ENCODE assay signal across 12 cellular contexts in genomic region chr18:57776767-57777166, GRCh38. TPM values are rescaled to one million over a fixed set of nuclear protein-coding genes. Genes with fewer than 3 reads are reported as not detected.
A peak's percentile ranks its signal among the peaks of the same experiment; 100 is the strongest.
DNase-seq lines count a peak whose midpoint lies in the region; ATAC-seq and TF ChIP-seq lines count a peak whose summit lies in the region.
"Had no signal": no experiment of that assay in that cellular context is flagged by ENCODE, and none has a peak within 500 bp of the region (broad histone marks: within the 10 kb centered on the region; RNA-seq: fewer than 3 reads in every experiment).

No MANE protein-coding gene starts in this region.

- H3K27me3 ChIP-seq in heart left ventricle, result no peaks in the 10 kb centered on the region
- no peaks in the 10 kb centered on the region for H3K27me3 ChIP-seq in suprapubic skin

- intact Hi-C loops in heart left ventricle (cut with DNase I), result no loop called here

- H3K27ac ChIP-seq in heart left ventricle (peak overlapping the region in 11 of 12 donors; percentile 1 to 72 (median 56)), suprapubic skin (peak overlapping the region; percentile 68)

- peak; percentile 5 for DNase-seq in KBM-7
- peak; percentile 95 for DNase-seq in amniotic epithelial cell (ENCODE audit: low read depth)
- DNase-seq in heart left ventricle, result no peak
- DNase-seq in suprapubic skin (ENCODE audit: low spot score in 2 of 2), result no peak
- DNase-seq in COLO829 (ENCODE audit: low spot score), result no peak
- DNase-seq in NCI-H526 treated with DMSO at 0.1 percent for 48 hours (lab: John Stamatoyannopoulos, UW), result no peak
- DNase-seq in ecto neural progenitor cell (ENCODE audit: low spot score), result no peak
- DNase-seq: activated CD8-positive, alpha-beta T cell treated with anti-CD3 and anti-CD28 coated beads, Interleukin-2, amount 10 ng/mL, durations not matched to agents 7 days and 5 days; activated naive CD4-positive, alpha-beta T cell treated with Interleukin-2 at 50 U/mL for 16 hours; CD8-positive, alpha-beta memory T cell had no signal

- in situ Hi-C loops in KBM-7 (cut with MboI; ENCODE audit: low pct_unique_long_range_greater_than_20kb, low sequenced_read_pairs), result no loop called here

- H3K36me3 ChIP-seq in heart left ventricle, result no peaks in the 10 kb centered on the region
- H3K36me3 ChIP-seq in suprapubic skin, result no peaks in the 10 kb centered on the region

- TF ChIP-seq CTCF in heart left ventricle (IDR thresholded peaks at IDR 0.05) (no peak), suprapubic skin (IDR thresholded peaks at IDR 0.05) (no peak)

- H3K4me3 ChIP-seq in heart left ventricle (no peak overlapping the region), suprapubic skin (no peak overlapping the region)
- H3K4me3 ChIP-seq: smooth muscle cell had no signal

- TF ChIP-seq POLR2A in heart left ventricle (IDR thresholded peaks at IDR 0.05), result no peak
- no peak for TF ChIP-seq POLR2A in suprapubic skin (IDR thresholded peaks at IDR 0.05)

- H3K4me1 ChIP-seq in heart left ventricle, result peaks cover 0 to 79% (median 52%) of the 10 kb centered on the region in 12 donors
- H3K4me1 ChIP-seq in suprapubic skin, result peaks cover 54% of the 10 kb centered on the region

- ATAC-seq in heart left ventricle, result peak; percentile 53 to 77 (median 70)
- ATAC-seq in HG03159 (IDR thresholded peaks at IDR 0.05; ENCODE audit: unreplicated experiment), result no peak
- ATAC-seq: activated CD8-positive, alpha-beta T cell treated with anti-CD3 and anti-CD28 coated beads, Interleukin-2, amount 10 ng/mL, durations not matched to agents 7 days and 5 days had no signal

- no peak for TF ChIP-seq EP300 in suprapubic skin (IDR thresholded peaks at IDR 0.05)

- WGBS in heart left ventricle, 4 donors, result 34 to 51% (median 41%) methylated on average over 4 of the region's 4 CpGs
- WGBS in suprapubic skin, result 31% methylated on average over 4 of the region's 4 CpGs

- no peaks in the 10 kb centered on the region for H3K9me3 ChIP-seq in heart left ventricle
- no peaks in the 10 kb centered on the region for H3K9me3 ChIP-seq in suprapubic skin

RNA-seq across cellular contexts. Expression of gene ATP8B1, which starts 26.3 kb away (rescaled TPM):
- total RNA-seq in heart left ventricle (10 to 100 TPM in 1 of 9 donors, 1 to 10 TPM in 8; 5.3 to 12.8 (median 6.5) TPM), suprapubic skin (10 to 100 TPM; 21.5 to 59.1 (median 26.0) TPM)
- 1 to 10 TPM; 3.0 to 3.7 TPM for polyA plus RNA-seq in heart left ventricle
- total RNA-seq: CD8-positive, alpha-beta memory T cell had no signal
- polyA plus RNA-seq: CD8-positive, alpha-beta memory T cell had no signal

Comparison
In these comparisons a context has a peak if more than half of its experiments do, and no peak if none do; other contexts are left out.
1. DNase-seq: peak in KBM-7 (single experiment) and amniotic epithelial cell (single experiment); none in heart left ventricle (0 of 5), suprapubic skin (0 of 2), COLO829 (single experiment), NCI-H526 treated with DMSO at 0.1 percent for 48 hours (single experiment) and ecto neural progenitor cell (single experiment).